Comparison of ENCODE assay signal across 11 cellular contexts in the genomic region with DNA sequence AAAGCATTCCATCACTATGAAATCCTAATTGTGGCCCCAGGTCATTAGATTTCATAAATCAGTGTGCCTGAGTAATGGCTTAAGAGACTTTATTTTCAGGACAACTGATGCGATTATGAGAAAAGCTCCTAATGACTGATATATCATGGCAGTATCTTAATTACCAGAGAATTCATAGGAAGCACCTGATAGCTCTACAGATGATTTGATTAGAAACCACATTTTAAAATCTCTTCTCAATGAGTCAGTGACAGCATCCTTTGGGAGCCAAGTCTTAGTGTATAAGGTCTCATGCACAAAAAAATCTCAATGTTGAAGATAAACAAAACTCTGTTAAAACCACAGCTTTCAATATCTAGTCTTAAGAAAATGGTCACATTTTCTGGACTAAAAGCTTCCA.
"Had no signal": no experiment of that assay in that cellular context is flagged by ENCODE, and none has a peak within 500 bp of the region (broad histone marks: within the 10 kb centered on the region; RNA-seq: fewer than 3 reads in every experiment).

No MANE protein-coding gene starts in this region.

- H3K4me3 ChIP-seq: dorsolateral prefrontal cortex, gastrocnemius medialis, upper lobe of right lung had no signal

- ATAC-seq: esophagus mucosa, left ventricle myocardium superior, upper lobe of right lung had no signal

- FAIRE-seq: TTC549 had no signal

- DNase-seq: activated CD4-positive, alpha-beta T cell treated with anti-CD3 and anti-CD28 coated beads, Interleukin-2, amount 50 U/mL, for 1 hour; activated CD4-positive, CD25-positive, alpha-beta regulatory T cell; amygdala; dorsolateral prefrontal cortex; gastrocnemius medialis; left ventricle myocardium superior; stimulated activated CD4-positive, alpha-beta T cell treated with anti-CD3 and anti-CD28 coated beads, Interleukin-15, amount 100 ng/mL, for 24 hours; stimulated activated CD4-positive, alpha-beta T cell treated with anti-CD3 and anti-CD28 coated beads, Interleukin-4, amount 100 ng/mL, for 24 hours; upper lobe of right lung had no signal
